ENCODE assay signal across 8 cellular contexts in genomic region chr9:69549310-69550202, GRCh38.
A peak's percentile ranks its signal among the peaks of the same experiment; 100 is the strongest.
DNase-seq lines count a peak whose midpoint lies in the region; ATAC-seq and TF ChIP-seq lines count a peak whose summit lies in the region.

No MANE protein-coding gene starts in this region.

- no peaks in the 10 kb centered on the region for H3K27me3 ChIP-seq in endodermal cell (ENCODE audit: control insufficient read depth, insufficient read depth, low read length, poor library complexity, severe bottlenecking)

- TF ChIP-seq CTCF in endodermal cell (conservative IDR thresholded peaks at IDR 0.05) (peak; percentile 98), mesothelial cell of epicardium (IDR thresholded peaks at IDR 0.05; ENCODE audit: unreplicated experiment) (peak; percentile 84)

- H3K9me3 Mint-ChIP-seq in endodermal cell (no peaks in the 10 kb centered on the region), mesothelial cell of epicardium (no peaks in the 10 kb centered on the region)

- H3K36me3 Mint-ChIP-seq in endodermal cell (ENCODE audit: low read depth) (no peaks in the 10 kb centered on the region), mesothelial cell of epicardium (no peaks in the 10 kb centered on the region)

- no peak overlapping the region for H3K4me3 ChIP-seq in endodermal cell (ENCODE audit: low read length)

- no peak overlapping the region for H3K4me3 Mint-ChIP-seq in endodermal cell
- no peak overlapping the region for H3K4me3 Mint-ChIP-seq in mesothelial cell of epicardium

- H3K27ac Mint-ChIP-seq in endodermal cell = no peak overlapping the region
- no peak overlapping the region for H3K27ac Mint-ChIP-seq in mesothelial cell of epicardium

- H3K27ac ChIP-seq in endodermal cell (ENCODE audit: low read depth, low read length) = peak overlapping the region; percentile 81

- H3K9ac ChIP-seq in endodermal cell (ENCODE audit: extremely low read depth, low read length, poor library complexity, severe bottlenecking) = no peak overlapping the region

- H3K27me3 Mint-ChIP-seq in endodermal cell (ENCODE audit: insufficient read depth) (peaks cover 2% of the 10 kb centered on the region), mesothelial cell of epicardium (ENCODE audit: low read depth) (peaks cover 29% of the 10 kb centered on the region)

- no peaks in the 10 kb centered on the region for H3K4me1 Mint-ChIP-seq in endodermal cell
- H3K4me1 Mint-ChIP-seq in mesothelial cell of epicardium = peaks cover 6% of the 10 kb centered on the region

- WGBS in endodermal cell (ENCODE audit: insufficient coverage in 1 of 2, insufficient read length in 1 of 2), 2 experiments = 35 to 58% methylated on average over 4 to 14 of the region's 14 CpGs

- ATAC-seq in HG03460 (IDR thresholded peaks at IDR 0.05; ENCODE audit: unreplicated experiment) (peak; percentile 70), HG02981 (IDR thresholded peaks at IDR 0.05; ENCODE audit: unreplicated experiment) (no peak)

- DNase-seq in stimulated activated CD4-positive, alpha-beta T cell treated with anti-CD3 and anti-CD28 coated beads, Interleukin-2, amount 100 ng/mL, for 4 hours (ENCODE audit: low read depth) = peak; percentile 2
- no peak for DNase-seq in stimulated activated CD4-positive, alpha-beta T cell treated with anti-CD3 and anti-CD28 coated beads, Interleukin-4, amount 100 ng/mL, for 4 hours
- DNase-seq in SK-N-DZ (ENCODE audit: low spot score) (peak; percentile 46), endodermal cell (peak; percentile 60), mesothelial cell of epicardium (ENCODE audit: low spot score in 2 of 2, unreplicated experiment in 2 of 2) (no peak), NCI-H187 (lab: John Stamatoyannopoulos, UW) (no peak)

- no peaks in the 10 kb centered on the region for H3K4me1 ChIP-seq in endodermal cell (ENCODE audit: control insufficient read depth, insufficient read depth, low read length)

- no peaks in the 10 kb centered on the region for H3K9me3 ChIP-seq in endodermal cell (ENCODE audit: control insufficient read depth, low read length)

- H3K36me3 ChIP-seq in endodermal cell (ENCODE audit: control insufficient read depth, insufficient read depth, low read length) = no peaks in the 10 kb centered on the region

Comparison
In these comparisons a context has a peak if more than half of its experiments do, and no peak if none do; other contexts are left out.
1. DNase-seq: peak in stimulated activated CD4-positive, alpha-beta T cell treated with anti-CD3 and anti-CD28 coated beads, Interleukin-2, amount 100 ng/mL, for 4 hours (single experiment), SK-N-DZ (single experiment) and endodermal cell (single experiment); none in stimulated activated CD4-positive, alpha-beta T cell treated with anti-CD3 and anti-CD28 coated beads, Interleukin-4, amount 100 ng/mL, for 4 hours (0 of 2), mesothelial cell of epicardium (0 of 2) and NCI-H187 (0 of 2).